ENCODE assay signal across 1 cellular context in genomic region chr12:14138495-14138894, GRCh38.
TF ChIP-seq lines count a peak whose summit lies in the region.

No MANE protein-coding gene starts in this region.

TF ChIP-seq in WTC11, 78 proteins besides CTCF, POLR2A, EP300 and RAD21:
- TF ChIP-seq, protein P1, sequence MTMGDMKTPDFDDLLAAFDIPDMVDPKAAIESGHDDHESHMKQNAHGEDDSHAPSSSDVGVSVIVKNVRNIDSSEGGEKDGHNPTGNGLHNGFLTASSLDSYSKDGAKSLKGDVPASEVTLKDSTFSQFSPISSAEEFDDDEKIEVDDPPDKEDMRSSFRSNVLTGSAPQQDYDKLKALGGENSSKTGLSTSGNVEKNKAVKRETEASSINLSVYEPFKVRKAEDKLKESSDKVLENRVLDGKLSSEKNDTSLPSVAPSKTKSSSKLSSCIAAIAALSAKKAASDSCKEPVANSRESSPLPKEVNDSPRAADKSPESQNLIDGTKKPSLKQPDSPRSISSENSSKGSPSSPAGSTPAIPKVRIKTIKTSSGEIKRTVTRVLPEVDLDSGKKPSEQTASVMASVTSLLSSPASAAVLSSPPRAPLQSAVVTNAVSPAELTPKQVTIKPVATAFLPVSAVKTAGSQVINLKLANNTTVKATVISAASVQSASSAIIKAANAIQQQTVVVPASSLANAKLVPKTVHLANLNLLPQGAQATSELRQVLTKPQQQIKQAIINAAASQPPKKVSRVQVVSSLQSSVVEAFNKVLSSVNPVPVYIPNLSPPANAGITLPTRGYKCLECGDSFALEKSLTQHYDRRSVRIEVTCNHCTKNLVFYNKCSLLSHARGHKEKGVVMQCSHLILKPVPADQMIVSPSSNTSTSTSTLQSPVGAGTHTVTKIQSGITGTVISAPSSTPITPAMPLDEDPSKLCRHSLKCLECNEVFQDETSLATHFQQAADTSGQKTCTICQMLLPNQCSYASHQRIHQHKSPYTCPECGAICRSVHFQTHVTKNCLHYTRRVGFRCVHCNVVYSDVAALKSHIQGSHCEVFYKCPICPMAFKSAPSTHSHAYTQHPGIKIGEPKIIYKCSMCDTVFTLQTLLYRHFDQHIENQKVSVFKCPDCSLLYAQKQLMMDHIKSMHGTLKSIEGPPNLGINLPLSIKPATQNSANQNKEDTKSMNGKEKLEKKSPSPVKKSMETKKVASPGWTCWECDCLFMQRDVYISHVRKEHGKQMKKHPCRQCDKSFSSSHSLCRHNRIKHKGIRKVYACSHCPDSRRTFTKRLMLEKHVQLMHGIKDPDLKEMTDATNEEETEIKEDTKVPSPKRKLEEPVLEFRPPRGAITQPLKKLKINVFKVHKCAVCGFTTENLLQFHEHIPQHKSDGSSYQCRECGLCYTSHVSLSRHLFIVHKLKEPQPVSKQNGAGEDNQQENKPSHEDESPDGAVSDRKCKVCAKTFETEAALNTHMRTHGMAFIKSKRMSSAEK (CRISPR knock-in tag; IDR thresholded peaks at IDR 0.05; ENCODE audit: borderline replicate concordance): no peak
- no peak for TF ChIP-seq JUN (CRISPR knock-in tag; IDR thresholded peaks at IDR 0.05)
- no peak for TF ChIP-seq SMAD3 (CRISPR knock-in tag; IDR thresholded peaks at IDR 0.05; ENCODE audit: borderline replicate concordance)
